In genomic region chr4:125526420-125526819, GRCh38 we compare ENCODE assay signal across 22 cellular contexts.
DNase-seq lines count a peak whose midpoint lies in the region; ATAC-seq, FAIRE-seq and TF ChIP-seq lines count a peak whose summit lies in the region.
"Had no signal": no experiment of that assay in that cellular context is flagged by ENCODE, and none has a peak within 500 bp of the region (broad histone marks: within the 10 kb centered on the region; RNA-seq: fewer than 3 reads in every experiment).

No MANE protein-coding gene starts in this region.

- H3K27me3 Mint-ChIP-seq in chondrocyte (ENCODE audit: low read depth): peaks cover 2% of the 10 kb centered on the region
- H3K27me3 Mint-ChIP-seq: activated T-cell treated with anti-CD3 and anti-CD28 coated beads, Interleukin-2, amount 50 U/mL, for 24 hours; naive thymus-derived CD4-positive, alpha-beta T cell; T-helper 17 cell had no signal

- no peak overlapping the region for H3K27ac Mint-ChIP-seq in chondrocyte (ENCODE audit: unreplicated experiment)
- no peak overlapping the region for H3K27ac Mint-ChIP-seq in activated naive CD4-positive, alpha-beta T cell treated with anti-CD3 and anti-CD28 coated beads, Interleukin-2, amount 50 U/mL, for 72 hours
- H3K27ac Mint-ChIP-seq: activated T-cell treated with anti-CD3 and anti-CD28 coated beads, Interleukin-2, amount 50 U/mL, for 24 hours; naive thymus-derived CD4-positive, alpha-beta T cell; T-helper 17 cell had no signal

- H3K4me1 Mint-ChIP-seq in chondrocyte (ENCODE audit: low read depth): no peaks in the 10 kb centered on the region
- H3K4me1 Mint-ChIP-seq: naive thymus-derived CD4-positive, alpha-beta T cell; T-helper 17 cell had no signal

- peak; percentile 68 for TF ChIP-seq CTCF in chondrocyte (IDR thresholded peaks at IDR 0.05)
- peak; percentile 41 for TF ChIP-seq CTCF in foreskin keratinocyte (conservative IDR thresholded peaks at IDR 0.05)
- TF ChIP-seq CTCF in retinal pigment epithelial cell (conservative IDR thresholded peaks at IDR 0.05; ENCODE audit: low read depth, low read length): peak; percentile 19
- no peak for TF ChIP-seq CTCF in coronary artery (IDR thresholded peaks at IDR 0.05)

- H3K4me3 ChIP-seq in retinal pigment epithelial cell (ENCODE audit: low read length) (no peak overlapping the region), coronary artery (no peak overlapping the region)
- H3K4me3 ChIP-seq: colonic mucosa, Peyer's patch, sigmoid colon, transverse colon had no signal

- H3K27me3 ChIP-seq in foreskin keratinocyte: no peaks in the 10 kb centered on the region
- H3K27me3 ChIP-seq: colonic mucosa, Peyer's patch, sigmoid colon, transverse colon had no signal

- peaks cover 3% of the 10 kb centered on the region for H3K9me3 Mint-ChIP-seq in chondrocyte (ENCODE audit: low read depth)
- H3K9me3 Mint-ChIP-seq in activated naive CD4-positive, alpha-beta T cell treated with anti-CD3 and anti-CD28 coated beads, Interleukin-2, amount 50 U/mL, for 72 hours: peaks cover 9 to 14% of the 10 kb centered on the region in 2 donors

- peak; percentile 41 for FAIRE-seq in G401.6 (lab: Jason Lieb, UNC)

- no peak overlapping the region for H3K4me3 Mint-ChIP-seq in chondrocyte (ENCODE audit: unreplicated experiment)
- H3K4me3 Mint-ChIP-seq: activated T-cell treated with anti-CD3 and anti-CD28 coated beads, Interleukin-2, amount 50 U/mL, for 24 hours; naive thymus-derived CD4-positive, alpha-beta T cell; T-helper 17 cell had no signal

- DNase-seq in chondrocyte (ENCODE audit: low spot score) (no peak), foreskin keratinocyte (no peak), retinal pigment epithelial cell (ENCODE audit: low read depth) (no peak), AG08396 (ENCODE audit: low spot score) (no peak), coronary artery (ENCODE audit: low spot score) (no peak)
- no peak for DNase-seq in activated naive CD4-positive, alpha-beta T cell treated with anti-CD3 and anti-CD28 coated beads, Interleukin-2, amount 50 U/mL, for 72 hours (ENCODE audit: low spot score in 2 of 2)
- DNase-seq: activated T-cell treated with anti-CD3 and anti-CD28 coated beads, Interleukin-2, amount 50 U/mL, for 24 hours; AML-193; colonic mucosa; GDM1; KBM-7; MM.1S; naive thymus-derived CD4-positive, alpha-beta T cell; NCI-H1436; NCI-H510A treated with DMSO at 0.1 percent for 48 hours; Peyer's patch; sigmoid colon; T-helper 17 cell; transverse colon had no signal

- H3K27ac ChIP-seq in foreskin keratinocyte (no peak overlapping the region), coronary artery (no peak overlapping the region)
- H3K27ac ChIP-seq: colonic mucosa, parathyroid adenoma, Peyer's patch, sigmoid colon, transverse colon had no signal

- no peaks in the 10 kb centered on the region for H3K36me3 Mint-ChIP-seq in chondrocyte (ENCODE audit: low read depth)
- no peaks in the 10 kb centered on the region for H3K36me3 Mint-ChIP-seq in activated naive CD4-positive, alpha-beta T cell treated with anti-CD3 and anti-CD28 coated beads, Interleukin-2, amount 50 U/mL, for 72 hours
- H3K36me3 Mint-ChIP-seq: naive thymus-derived CD4-positive, alpha-beta T cell had no signal

- H3K4me1 ChIP-seq in foreskin keratinocyte: no peaks in the 10 kb centered on the region
- H3K4me1 ChIP-seq: colonic mucosa, parathyroid adenoma, Peyer's patch, sigmoid colon, transverse colon had no signal

- ATAC-seq in foreskin keratinocyte: no peak
- no peak for ATAC-seq in activated naive CD4-positive, alpha-beta T cell treated with anti-CD3 and anti-CD28 coated beads, Interleukin-2, amount 50 U/mL, for 72 hours
- ATAC-seq: left lobe of liver; naive thymus-derived CD4-positive, alpha-beta T cell; T-helper 17 cell had no signal
